27 cellular contexts compared by ENCODE assay signal in the genomic region with DNA sequence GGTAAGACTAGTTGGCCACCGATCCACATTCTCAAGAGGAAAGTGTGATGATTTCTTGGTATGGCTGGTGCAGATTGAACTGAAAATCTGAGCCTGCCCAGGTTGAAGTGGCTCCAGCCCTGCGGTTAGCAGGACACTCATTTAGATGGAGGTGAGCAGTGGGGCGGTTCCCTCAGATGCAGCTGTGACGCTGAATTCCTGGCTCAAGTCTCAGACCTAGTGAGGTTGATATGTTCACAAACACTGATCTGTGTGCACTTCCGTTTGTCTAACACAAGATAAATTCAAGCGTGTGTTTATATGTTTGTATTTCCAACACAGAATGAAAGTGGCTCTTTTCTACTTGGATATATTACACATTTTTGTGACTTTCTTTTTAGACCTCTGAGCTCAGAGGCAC.
DNase-seq lines count a peak whose midpoint lies in the region; ATAC-seq and TF ChIP-seq lines count a peak whose summit lies in the region.
"Had no signal": no experiment of that assay in that cellular context is flagged by ENCODE, and none has a peak within 500 bp of the region (broad histone marks: within the 10 kb centered on the region; RNA-seq: fewer than 3 reads in every experiment).

No MANE protein-coding gene starts in this region.

- H3K27me3 ChIP-seq in left lung = peaks cover 0 to 8% of the 10 kb centered on the region in 2 donors
- no peaks in the 10 kb centered on the region for H3K27me3 ChIP-seq in upper lobe of right lung
- H3K27me3 ChIP-seq: cardiac muscle cell, esophagus muscularis mucosa, SJSA1 had no signal

- intact Hi-C loops in left lung (cut with DNase I) = no loop called here
- intact Hi-C loops in upper lobe of right lung (cut with DNase I) = no loop called here

- no peaks in the 10 kb centered on the region for H3K9me3 ChIP-seq in left lung
- no peaks in the 10 kb centered on the region for H3K9me3 ChIP-seq in upper lobe of right lung
- H3K9me3 ChIP-seq: A549, esophagus muscularis mucosa, HAP-1, SJSA1 had no signal

- no peaks in the 10 kb centered on the region for H3K36me3 Mint-ChIP-seq in activated CD8-positive, alpha-beta memory T cell treated with anti-CD3 and anti-CD28 coated beads, Interleukin-2, amount 10 ng/mL, durations not matched to agents 7 days and 5 days
- no peaks in the 10 kb centered on the region for H3K36me3 Mint-ChIP-seq in T-cell
- H3K36me3 Mint-ChIP-seq: CD8-positive, alpha-beta memory T cell; immature natural killer cell had no signal

- DNase-seq in activated CD8-positive, alpha-beta memory T cell treated with anti-CD3 and anti-CD28 coated beads for 24 hours = peak; percentile 19
- no peak for DNase-seq in activated CD8-positive, alpha-beta memory T cell treated with anti-CD3 and anti-CD28 coated beads, Interleukin-2, amount 10 ng/mL, durations not matched to agents 7 days and 5 days
- DNase-seq in NCI-H510A treated with DMSO at 0.1 percent for 48 hours (lab: John Stamatoyannopoulos, UW) = peak; percentile 83
- no peak for DNase-seq in left lung
- no peak for DNase-seq in upper lobe of right lung
- no peak for DNase-seq in T-cell
- DNase-seq: activated CD4-positive, alpha-beta T cell treated with anti-CD3 and anti-CD28 coated beads, Interleukin-2, amount 10 ng/mL, durations not matched to agents 24 days and 14 days; activated naive CD4-positive, alpha-beta T cell treated with anti-CD3 and anti-CD28 coated beads, Interleukin-2, amount 50 U/mL, for 16 hours; CD8-positive, alpha-beta memory T cell; cortex of kidney; immature natural killer cell; MV-4-11; NCI-H1694 treated with DMSO at 0.1 percent for 48 hours; NCI-H345; NK-92 treated with Interleukin-12 subunit alpha and Interleukin-12 subunit beta, amount 100 ng/mL, for 24 hours; stimulated activated CD4-positive, alpha-beta T cell treated with anti-CD3 and anti-CD28 coated beads, Interleukin-1b, Interleukin-23, amount 100 ng/mL, for 48 hours; substantia nigra; T-helper 2 cell had no signal

- H3K27ac ChIP-seq in left lung (no peak overlapping the region), upper lobe of right lung (no peak overlapping the region)
- H3K27ac ChIP-seq: A549, cardiac muscle cell, esophagus muscularis mucosa, SJSA1, skin epidermis had no signal

- POLR2A ChIA-PET in T-cell (lab: Charles Lee) = no interaction called here

- H3K4me3 Mint-ChIP-seq in activated CD8-positive, alpha-beta memory T cell treated with anti-CD3 and anti-CD28 coated beads, Interleukin-2, amount 10 ng/mL, durations not matched to agents 7 days and 5 days = no peak overlapping the region
- H3K4me3 Mint-ChIP-seq in T-cell = no peak overlapping the region
- H3K4me3 Mint-ChIP-seq: activated CD4-positive, alpha-beta T cell treated with anti-CD3 and anti-CD28 coated beads, Interleukin-2, amount 10 ng/mL, durations not matched to agents 24 days and 14 days; CD8-positive, alpha-beta memory T cell; immature natural killer cell had no signal

- peaks cover 5 to 6% of the 10 kb centered on the region in 2 donors for H3K4me1 ChIP-seq in left lung
- H3K4me1 ChIP-seq in upper lobe of right lung = peaks cover 9% of the 10 kb centered on the region
- H3K4me1 ChIP-seq: HAP-1, SJSA1 had no signal

- ATAC-seq in activated CD8-positive, alpha-beta memory T cell treated with anti-CD3 and anti-CD28 coated beads, Interleukin-2, amount 10 ng/mL, durations not matched to agents 7 days and 5 days = no peak
- peak; percentile 70 for ATAC-seq in left lung
- peak; percentile 63 for ATAC-seq in upper lobe of right lung
- no peak for ATAC-seq in T-cell (replicated peaks in 1 of 4)
- no peak for ATAC-seq in GM21367 (IDR thresholded peaks at IDR 0.05; ENCODE audit: unreplicated experiment)
- no peak for ATAC-seq in GM21619 (IDR thresholded peaks at IDR 0.05; ENCODE audit: unreplicated experiment)
- ATAC-seq: A549, GM12878 had no signal

- no peaks in the 10 kb centered on the region for H3K4me1 Mint-ChIP-seq in activated CD8-positive, alpha-beta memory T cell treated with anti-CD3 and anti-CD28 coated beads, Interleukin-2, amount 10 ng/mL, durations not matched to agents 7 days and 5 days
- no peaks in the 10 kb centered on the region for H3K4me1 Mint-ChIP-seq in T-cell
- H3K4me1 Mint-ChIP-seq: activated CD4-positive, alpha-beta T cell treated with anti-CD3 and anti-CD28 coated beads, Interleukin-2, amount 10 ng/mL, durations not matched to agents 24 days and 14 days; CD8-positive, alpha-beta memory T cell; immature natural killer cell had no signal

- no peak overlapping the region for H3K4me3 ChIP-seq in left lung
- H3K4me3 ChIP-seq in upper lobe of right lung = no peak overlapping the region
- H3K4me3 ChIP-seq: A549, cardiac muscle cell, esophagus muscularis mucosa, GM12878, HAP-1, SJSA1, skin epidermis had no signal

- no peaks in the 10 kb centered on the region for H3K9me3 Mint-ChIP-seq in activated CD8-positive, alpha-beta memory T cell treated with anti-CD3 and anti-CD28 coated beads, Interleukin-2, amount 10 ng/mL, durations not matched to agents 7 days and 5 days (ENCODE audit: low read depth)
- H3K9me3 Mint-ChIP-seq in T-cell = no peaks in the 10 kb centered on the region
- H3K9me3 Mint-ChIP-seq: activated CD4-positive, alpha-beta T cell treated with anti-CD3 and anti-CD28 coated beads, Interleukin-2, amount 10 ng/mL, durations not matched to agents 24 days and 14 days; CD8-positive, alpha-beta memory T cell; immature natural killer cell had no signal

- TF ChIP-seq CTCF in left lung (IDR thresholded peaks at IDR 0.05) = no peak
- no peak for TF ChIP-seq CTCF in upper lobe of right lung (IDR thresholded peaks at IDR 0.05)

- H3K27me3 Mint-ChIP-seq in activated CD8-positive, alpha-beta memory T cell treated with anti-CD3 and anti-CD28 coated beads, Interleukin-2, amount 10 ng/mL, durations not matched to agents 7 days and 5 days = no peaks in the 10 kb centered on the region
- H3K27me3 Mint-ChIP-seq in T-cell = peaks cover 11 to 17% of the 10 kb centered on the region in 2 donors

- CTCF ChIA-PET in activated CD8-positive, alpha-beta memory T cell treated with anti-CD3 and anti-CD28 coated beads, Interleukin-2, amount 10 ng/mL, durations not matched to agents 7 days and 5 days (lab: Charles Lee) = no interaction called here
- CTCF ChIA-PET in T-cell (lab: Charles Lee) = no interaction called here

- H3K36me3 ChIP-seq in left lung = no peaks in the 10 kb centered on the region
- no peaks in the 10 kb centered on the region for H3K36me3 ChIP-seq in upper lobe of right lung
- H3K36me3 ChIP-seq: cardiac muscle cell, esophagus muscularis mucosa, HAP-1, SJSA1 had no signal

- no peak overlapping the region for H3K27ac Mint-ChIP-seq in activated CD8-positive, alpha-beta memory T cell treated with anti-CD3 and anti-CD28 coated beads, Interleukin-2, amount 10 ng/mL, durations not matched to agents 7 days and 5 days
- H3K27ac Mint-ChIP-seq in T-cell = no peak overlapping the region
- H3K27ac Mint-ChIP-seq: activated CD4-positive, alpha-beta T cell treated with anti-CD3 and anti-CD28 coated beads, Interleukin-2, amount 10 ng/mL, durations not matched to agents 24 days and 14 days; CD8-positive, alpha-beta memory T cell; immature natural killer cell had no signal

Comparison
In these comparisons a context has a peak if more than half of its experiments do, and no peak if none do; other contexts are left out.
1. DNase-seq: peak in activated CD8-positive, alpha-beta memory T cell treated with anti-CD3 and anti-CD28 coated beads for 24 hours (single experiment) and NCI-H510A treated with DMSO at 0.1 percent for 48 hours (single experiment); none in activated CD8-positive, alpha-beta memory T cell treated with anti-CD3 and anti-CD28 coated beads, Interleukin-2, amount 10 ng/mL, durations not matched to agents 7 days and 5 days (single experiment), left lung (0 of 2), upper lobe of right lung (single experiment) and T-cell (0 of 34).
2. ATAC-seq: peak in left lung (single experiment) and upper lobe of right lung (single experiment); none in activated CD8-positive, alpha-beta memory T cell treated with anti-CD3 and anti-CD28 coated beads, Interleukin-2, amount 10 ng/mL, durations not matched to agents 7 days and 5 days (single experiment), T-cell (0 of 4), GM21367 (single experiment) and GM21619 (single experiment).